In the genomic region with DNA sequence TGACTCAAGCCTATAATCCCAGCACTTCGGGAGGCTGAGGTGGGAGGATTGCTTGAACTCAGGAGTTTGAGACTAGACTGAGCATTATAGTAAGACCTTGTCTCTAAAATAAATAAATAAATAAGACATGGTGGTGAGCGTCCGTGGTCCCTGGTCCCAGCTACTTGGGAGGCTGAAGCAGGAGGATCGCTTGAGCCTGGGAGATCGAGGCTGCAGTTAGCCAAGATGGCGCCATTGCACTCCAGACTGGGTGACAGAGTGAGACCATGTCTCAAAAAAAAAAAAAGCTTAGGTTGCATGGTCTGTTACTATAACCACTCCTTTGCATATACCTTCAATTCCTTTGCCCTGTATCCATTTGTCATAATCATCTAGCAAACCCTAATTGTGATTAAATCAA, we compare ENCODE assay signal across 22 cellular contexts. TPM values are rescaled to one million over a fixed set of nuclear protein-coding genes. Genes with fewer than 3 reads are reported as not detected.
DNase-seq lines count a peak whose midpoint lies in the region; ATAC-seq, FAIRE-seq and TF ChIP-seq lines count a peak whose summit lies in the region.
"Had no signal": no experiment of that assay in that cellular context is flagged by ENCODE, and none has a peak within 500 bp of the region (broad histone marks: within the 10 kb centered on the region; RNA-seq: fewer than 3 reads in every experiment).

No MANE protein-coding gene starts in this region.

- H3K4me1 ChIP-seq in HepG2 (ENCODE audit: insufficient read depth, low read length) (peaks cover 23% of the 10 kb centered on the region), right lobe of liver (peaks cover 0 to 15% (median 6%) of the 10 kb centered on the region in 4 donors), GM12878 (ENCODE audit: control insufficient read depth, insufficient read depth, low read length) (peaks cover 3% of the 10 kb centered on the region; the same call in 1 of the 2 replicates), kidney (ENCODE audit: control insufficient read depth in 1 of 2, insufficient read depth in 1 of 2, low read depth in 1 of 2, low read length in 2 of 2) (peaks cover 0 to 3% of the 10 kb centered on the region in 2 donors)

- H3K27ac Mint-ChIP-seq in activated CD4-positive, alpha-beta T cell treated with anti-CD3 and anti-CD28 coated beads, Interleukin-2, amount 10 ng/mL, durations not matched to agents 24 days and 14 days, result peak overlapping the region; percentile 1
- no peak overlapping the region for H3K27ac Mint-ChIP-seq in neural crest cell (ENCODE audit: unreplicated experiment)
- no peak overlapping the region for H3K27ac Mint-ChIP-seq in nephron progenitor cell

- H3K9me3 ChIP-seq in HepG2 (ENCODE audit: low read length), result no peaks in the 10 kb centered on the region
- H3K9me3 ChIP-seq in right lobe of liver, result no peaks in the 10 kb centered on the region
- no peaks in the 10 kb centered on the region for H3K9me3 ChIP-seq in GM12878 (replicated peaks; ENCODE audit: control insufficient read depth, insufficient read depth, low read length)
- no peaks in the 10 kb centered on the region for H3K9me3 ChIP-seq in kidney (ENCODE audit: control insufficient read depth in 1 of 2, low read length in 2 of 2)

- TF ChIP-seq CTCF in HepG2 (CRISPR knock-in tag; IDR thresholded peaks at IDR 0.05) (no peak), right lobe of liver (IDR thresholded peaks at IDR 0.05) (no peak), GM12878 (IDR thresholded peaks at IDR 0.05 in 2 of 3, conservative IDR thresholded peaks at IDR 0.05 in 1 of 3; ENCODE audit: control insufficient read depth in 2 of 3, extremely low read depth in 1 of 3, insufficient read depth in 1 of 3, low read depth in 3 of 3, low read length in 3 of 3) (no peak), neural crest cell (conservative IDR thresholded peaks at IDR 0.05) (no peak), kidney (IDR thresholded peaks at IDR 0.05; ENCODE audit: borderline replicate concordance, extremely low read depth, insufficient read depth) (no peak), nephron progenitor cell (IDR thresholded peaks at IDR 0.05) (no peak)

- H2AFZ ChIP-seq in HepG2 (ENCODE audit: low read length) (no peak overlapping the region), GM12878 (ENCODE audit: control insufficient read depth, low read depth, low read length) (no peak overlapping the region)

- no peak for DNase-seq in activated CD4-positive, alpha-beta T cell treated with anti-CD3 and anti-CD28 coated beads, Interleukin-2, amount 10 ng/mL, durations not matched to agents 24 days and 14 days
- DNase-seq in activated CD4-positive, alpha-beta T cell treated with anti-CD3 and anti-CD28 coated beads, Interleukin-2, amount 50 U/mL, for 48 hours, result no peak
- DNase-seq in HepG2 (ENCODE audit: low spot score) (no peak), right lobe of liver (no peak), GM12878 (ENCODE audit: low read depth, low spot score) (no peak), neural crest cell (ENCODE audit: low read depth, low spot score) (no peak), kidney (no peak), nephron progenitor cell (no peak)
- DNase-seq: AML-193, C1 segment of cervical spinal cord, DMS79, H7, Karpas-422, NCI-H1694, NCI-H2081, NCI-H2171, NCI-H345, NCI-H524, NCI-H82 had no signal

- peaks cover 31% of the 10 kb centered on the region for H3K4me1 Mint-ChIP-seq in activated CD4-positive, alpha-beta T cell treated with anti-CD3 and anti-CD28 coated beads, Interleukin-2, amount 10 ng/mL, durations not matched to agents 24 days and 14 days
- peaks cover 14% of the 10 kb centered on the region for H3K4me1 Mint-ChIP-seq in neural crest cell
- H3K4me1 Mint-ChIP-seq in nephron progenitor cell, result peaks cover 17% of the 10 kb centered on the region

- H4K20me1 ChIP-seq in HepG2 (ENCODE audit: insufficient read depth, low read length), result no peaks in the 10 kb centered on the region
- H4K20me1 ChIP-seq in GM12878 (ENCODE audit: control insufficient read depth, insufficient read depth), result no peaks in the 10 kb centered on the region

- H3K4me2 ChIP-seq in HepG2 (ENCODE audit: low read depth, low read length) (no peak overlapping the region), GM12878 (ENCODE audit: control insufficient read depth, insufficient read depth) (no peak overlapping the region)

- CTCF ChIA-PET in HepG2 (lab: Yijun Ruan, JAX; ENCODE audit: low intra/inter-chr PET ratio, low total read pairs), result no interaction called here
- CTCF ChIA-PET in GM12878 (lab: Yijun Ruan, JAX), result interaction anchor here (0.6 to 5.7 kb wide), 3 partner anchors 9 to 654 kb away, joined by 3 to 31 read pairs (median 4); no protein-coding TSS in a partner anchor

- TF ChIP-seq POLR2A in HepG2 (IDR thresholded peaks at IDR 0.05; ENCODE audit: insufficient read depth in 1 of 2, low read depth in 2 of 2, low read length in 2 of 2) (no peak), right lobe of liver (IDR thresholded peaks at IDR 0.05) (no peak), GM12878 (IDR thresholded peaks at IDR 0.05; ENCODE audit: low read depth, low read length) (no peak)

- H3K4me3 ChIP-seq in HepG2 (replicated peaks in 1 of 3; ENCODE audit: insufficient read depth in 1 of 3, low read depth in 2 of 3, low read length in 3 of 3), result no peak overlapping the region
- H3K4me3 ChIP-seq in right lobe of liver, result no peak overlapping the region
- H3K4me3 ChIP-seq in GM12878, result no peak overlapping the region
- H3K4me3 ChIP-seq in kidney (ENCODE audit: low read length in 2 of 2), result no peak overlapping the region

- SMC1A ChIA-PET in GM12878 (lab: Charles Lee; ENCODE audit: uncharacterized antibody, unreplicated experiment), result interaction anchor here (1.0 to 1.1 kb wide), 2 partner anchors 16 to 88 kb away, joined by 3 read pairs; no protein-coding TSS in a partner anchor

- whole genome bisulfite sequencing in HepG2 (ENCODE audit: low lambda C conversion rate), result 95% methylated on average over 6 of the region's 6 CpGs
- WGBS in right lobe of liver (ENCODE audit: insufficient coverage, low coverage, low lambda C conversion rate, missing lambda C conversion rate), result 100% methylated on average over 3 of the region's 6 CpGs
- 98% methylated on average over 6 of the region's 6 CpGs for WGBS in GM12878 (ENCODE audit: insufficient coverage, insufficient replicate concordance, low lambda C conversion rate, missing lambda C conversion rate)

- intact Hi-C loops in activated CD4-positive, alpha-beta T cell treated with anti-CD3 and anti-CD28 coated beads, Interleukin-2, amount 10 ng/mL, durations not matched to agents 24 days and 14 days (cut with micrococcal nuclease), result no loop called here
- intact Hi-C loops in HepG2 (cut with micrococcal nuclease; ENCODE audit: unreplicated experiment) (no loop called here), right lobe of liver (cut with DNase I) (no loop called here), GM12878 (cut with micrococcal nuclease; ENCODE audit: unreplicated experiment) (no loop called here), kidney (cut with DNase I) (no loop called here)

- H3K27me3 ChIP-seq in HepG2 (ENCODE audit: control insufficient read depth in 1 of 2, insufficient read depth in 2 of 2, low read length in 2 of 2), result no peaks in the 10 kb centered on the region
- no peaks in the 10 kb centered on the region for H3K27me3 ChIP-seq in right lobe of liver
- H3K27me3 ChIP-seq in GM12878 (replicated peaks in 1 of 2; ENCODE audit: control insufficient read depth in 2 of 2, insufficient read depth in 2 of 2, low read length in 1 of 2), result no peaks in the 10 kb centered on the region

- H3K27ac ChIP-seq in HepG2 (ENCODE audit: extremely low read length, insufficient read depth, low read length) (no peak overlapping the region), right lobe of liver (no peak overlapping the region), GM12878 (ENCODE audit: control insufficient read depth, insufficient read depth) (no peak overlapping the region), kidney (ENCODE audit: low read depth in 2 of 2, low read length in 2 of 2) (no peak overlapping the region)

- in situ Hi-C loops in HepG2 (cut with HindIII; ENCODE audit: extremely low pct_ligation_motif_present, low pct_unique_long_range_greater_than_20kb), result loop anchor here (25.0 kb wide), 1 partner anchor 420 kb away; no protein-coding TSS in a partner anchor
- in situ Hi-C loops in GM12878 (cut with MboI), result loop anchor here (25.0 kb wide), 1 partner anchor 570 kb away; no protein-coding TSS in a partner anchor

- RAD21 ChIA-PET in GM12878 (lab: Charles Lee; ENCODE audit: unreplicated experiment), result no interaction called here

- H3K79me2 ChIP-seq in HepG2 (ENCODE audit: insufficient read depth, low read length) (peaks cover 25% of the 10 kb centered on the region), GM12878 (ENCODE audit: control insufficient read depth, insufficient read depth, low read length) (peaks cover 18% of the 10 kb centered on the region)

- FAIRE-seq in HepG2 (lab: Jason Lieb, UNC) (no peak), GM12878 (lab: Jason Lieb, UNC) (no peak), kidney (lab: Jason Lieb, UNC) (no peak)
- FAIRE-seq: GM12891 had no signal

- H3K27me3 Mint-ChIP-seq in activated CD4-positive, alpha-beta T cell treated with anti-CD3 and anti-CD28 coated beads, Interleukin-2, amount 10 ng/mL, durations not matched to agents 24 days and 14 days, result no peaks in the 10 kb centered on the region
- H3K27me3 Mint-ChIP-seq in neural crest cell (ENCODE audit: low read depth) (no peaks in the 10 kb centered on the region), nephron progenitor cell (ENCODE audit: low read depth, poor library complexity) (no peaks in the 10 kb centered on the region)
- H3K27me3 Mint-ChIP-seq: IgD-negative memory B cell had no signal

- no peaks in the 10 kb centered on the region for H3K9me3 Mint-ChIP-seq in activated CD4-positive, alpha-beta T cell treated with anti-CD3 and anti-CD28 coated beads, Interleukin-2, amount 10 ng/mL, durations not matched to agents 24 days and 14 days
- H3K9me3 Mint-ChIP-seq in neural crest cell (no peaks in the 10 kb centered on the region), nephron progenitor cell (no peaks in the 10 kb centered on the region)

- TF ChIP-seq RAD21 in HepG2 (CRISPR knock-in tag; IDR thresholded peaks at IDR 0.05), result no peak
- no peak for TF ChIP-seq RAD21 in GM12878 (IDR thresholded peaks at IDR 0.05; ENCODE audit: insufficient read depth, low read depth, low read length)

- no peak overlapping the region for H3K4me3 Mint-ChIP-seq in activated CD4-positive, alpha-beta T cell treated with anti-CD3 and anti-CD28 coated beads, Interleukin-2, amount 10 ng/mL, durations not matched to agents 24 days and 14 days
- peak overlapping the region; percentile 25 for H3K4me3 Mint-ChIP-seq in neural crest cell
- no peak overlapping the region for H3K4me3 Mint-ChIP-seq in nephron progenitor cell

- H3K9ac ChIP-seq in HepG2 (ENCODE audit: insufficient read depth, low read depth, low read length) (no peak overlapping the region), GM12878 (ENCODE audit: control insufficient read depth, insufficient read depth, low read length) (no peak overlapping the region), kidney (ENCODE audit: low read length in 2 of 2) (no peak overlapping the region)

- BruUV-seq in HepG2 (replicated peaks; lab: Mats Ljungman, UMichigan), result no TSS peak
- BruUV-seq in GM12878 (replicated peaks; lab: Mats Ljungman, UMichigan), result no TSS peak

- ATAC-seq in HepG2 (no peak), right lobe of liver (no peak), GM12878 (no peak)
- ATAC-seq: Panc1 had no signal

- POLR2A ChIA-PET in HepG2 (lab: Yijun Ruan, JAX), result no interaction called here
- POLR2A ChIA-PET in GM12878 (lab: Charles Lee), result interaction anchor here (0.6 to 1.2 kb wide), 2 partner anchors 87 to 366 kb away, joined by 3 to 4 read pairs; no protein-coding TSS in a partner anchor

- TF ChIP-seq EP300 in HepG2 (IDR thresholded peaks at IDR 0.05; ENCODE audit: low read depth in 2 of 2, low read length in 2 of 2) (no peak), HepG2 (CRISPR knock-in tag; IDR thresholded peaks at IDR 0.05; ENCODE audit: borderline replicate concordance) (no peak), GM12878 (IDR thresholded peaks at IDR 0.05; ENCODE audit: borderline replicate concordance in 1 of 2, control insufficient read depth in 1 of 2, low read depth in 2 of 2, low read length in 2 of 2) (no peak)

- H3K36me3 Mint-ChIP-seq in activated CD4-positive, alpha-beta T cell treated with anti-CD3 and anti-CD28 coated beads, Interleukin-2, amount 10 ng/mL, durations not matched to agents 24 days and 14 days (ENCODE audit: low read depth), result peaks cover 46% of the 10 kb centered on the region
- H3K36me3 Mint-ChIP-seq in neural crest cell (ENCODE audit: low read depth), result peaks cover 16% of the 10 kb centered on the region
- H3K36me3 Mint-ChIP-seq in nephron progenitor cell (ENCODE audit: low read depth), result peaks cover 58% of the 10 kb centered on the region

- H3K36me3 ChIP-seq in HepG2 (replicated peaks in 1 of 2; ENCODE audit: control insufficient read depth in 1 of 2, insufficient read depth in 2 of 2, low read length in 2 of 2) (peaks cover 4 to 16% of the 10 kb centered on the region in 2 experiments; a peak in 3 of 5 replicates), right lobe of liver (peaks cover 0 to 8% (median 1%) of the 10 kb centered on the region in 4 donors), GM12878 (ENCODE audit: control insufficient read depth in 2 of 2, insufficient read depth in 2 of 2, low read length in 1 of 2) (no peaks in the 10 kb centered on the region), kidney (ENCODE audit: control insufficient read depth in 1 of 2, insufficient read depth in 2 of 2, low read length in 2 of 2) (no peaks in the 10 kb centered on the region)

RNA-seq across cellular contexts. Expression of gene CYP20A1, which starts 3.7 kb away (rescaled TPM):
- 21.6 and 23.2 TPM in 2 replicates for total RNA-seq in activated CD4-positive, alpha-beta T cell treated with anti-CD3 and anti-CD28 coated beads, Interleukin-2, amount 10 ng/mL, durations not matched to agents 24 days and 14 days
- 32.8 and 35.3 TPM in 2 replicates for total RNA-seq in HepG2 (2016; rRNA removed; fragmentation: Illumina TruSeq; extraction: Trizol)
- 12.6 and 13.4 TPM in 2 replicates for total RNA-seq in HepG2 (2016; cell fraction: cytosol; rRNA removed; fragmentation: Illumina TruSeq; extraction: Trizol; ENCODE audit: low read depth)
- 28.8 and 36.5 TPM in 2 replicates for total RNA-seq in HepG2 (2016; cell fraction: insoluble cytoplasmic fraction; rRNA removed; fragmentation: Illumina TruSeq; extraction: Trizol)
- total RNA-seq in HepG2 (2016; cell fraction: membrane; rRNA removed; fragmentation: Illumina TruSeq; extraction: Trizol), result 19.8 and 22.5 TPM in 2 replicates
- 28.0 and 28.3 TPM in 2 replicates for total RNA-seq in HepG2 (2016; cell fraction: nucleus; rRNA removed; fragmentation: Illumina TruSeq; extraction: Trizol)
- 7.6 and 9.6 TPM in 2 replicates for polyA plus RNA-seq in HepG2 (2011; rRNA removed)
- 6.6 and 9.6 TPM in 2 replicates for polyA plus RNA-seq in HepG2 (2011; cell fraction: cytosol; rRNA removed)
- polyA plus RNA-seq in HepG2 (2011; cell fraction: nucleus; rRNA removed), result 3.7 and 4.4 TPM in 2 replicates
- 9.4 and 11.9 TPM in 2 replicates for polyA plus RNA-seq in HepG2 (2012)
- 11.9 and 13.6 TPM in 2 replicates for polyA plus RNA-seq in HepG2 (2016; cell fraction: cytosol; fragmentation: Illumina TruSeq; extraction: Trizol; ENCODE audit: low read depth)
- 17.9 and 18.6 TPM in 2 replicates for polyA plus RNA-seq in HepG2 (2016; cell fraction: insoluble cytoplasmic fraction; fragmentation: Illumina TruSeq; extraction: Trizol; ENCODE audit: low read depth)
- polyA plus RNA-seq in HepG2 (2016; cell fraction: membrane; fragmentation: Illumina TruSeq; extraction: Trizol; ENCODE audit: low read depth), result 14.9 and 16.7 TPM in 2 replicates
- polyA plus RNA-seq in HepG2 (2016; cell fraction: nucleus; fragmentation: Illumina TruSeq; extraction: Trizol; ENCODE audit: insufficient read depth, low read depth), result 20.4 and 20.5 TPM in 2 replicates
- 4.8 and 6.6 TPM in 2 replicates for polyA minus RNA-seq in HepG2 (2011; rRNA and poly(A)+ RNA removed; ENCODE audit: low replicate concordance)
- polyA minus RNA-seq in HepG2 (2011; cell fraction: cytosol; rRNA and poly(A)+ RNA removed), result 15.3 and 18.0 TPM in 2 replicates
- 20.6 TPM in 2 replicates for polyA minus RNA-seq in HepG2 (2011; cell fraction: nucleus; rRNA and poly(A)+ RNA removed)
- 10 to 100 TPM; 13.1 to 20.8 (median 16.4) TPM for total RNA-seq in right lobe of liver
- 20.7 and 23.0 TPM in 2 replicates for total RNA-seq in GM12878 (2013; cell fraction: nucleolus; rRNA removed)
- total RNA-seq in GM12878 (2014; rRNA removed), result 12.8 and 13.8 TPM in 2 replicates
- 13.0 TPM in 2 replicates for total RNA-seq in GM12878 (2014; rRNA removed; fragmentation: Illumina TruSeq; extraction: Trizol)
- 10.2 and 11.4 TPM in 2 replicates for total RNA-seq in GM12878 (2021)
- 3.5 TPM for polyA plus RNA-seq in GM12878 (2011; ENCODE audit: low read depth)
- 8.4 and 12.2 TPM in 2 replicates for polyA plus RNA-seq in GM12878 (2011; rRNA removed)
- 5.8 and 6.3 TPM in 2 replicates for polyA plus RNA-seq in GM12878 (2011; cell fraction: cytosol; rRNA removed)
- polyA plus RNA-seq in GM12878 (2011; cell fraction: nucleus; rRNA removed), result 4.4 and 6.3 TPM in 2 replicates
- 4.8 TPM in 2 replicates for polyA plus RNA-seq in GM12878 (2012)
- polyA plus RNA-seq in GM12878 (2014; fragmentation: Illumina TruSeq; extraction: Trizol), result 7.8 and 8.5 TPM in 2 replicates
- 10 to 100 TPM; 15.1 to 19.1 TPM for polyA plus RNA-seq in GM12878 (2014; fragmentation: Nextera tagmentation; extraction: Ambion mirVana)
- polyA plus RNA-seq in GM12878 (2014; rRNA removed), result 7.5 and 8.3 TPM in 2 replicates
- 10 to 100 TPM; 18.9 to 19.0 TPM for polyA plus RNA-seq in GM12878 (2016; fragmentation: Nextera tagmentation; extraction: Ambion mirVana)
- 12.7 and 14.8 TPM in 2 replicates for polyA minus RNA-seq in GM12878 (2011; rRNA and poly(A)+ RNA removed)
- polyA minus RNA-seq in GM12878 (2011; cell fraction: cytosol; rRNA and poly(A)+ RNA removed), result 5.4 and 7.4 TPM in 2 replicates
- 4.6 and 8.0 TPM in 2 replicates for polyA minus RNA-seq in GM12878 (2011; cell fraction: nucleus; rRNA and poly(A)+ RNA removed)
- 21.5 and 22.1 TPM in 2 replicates for total RNA-seq in neural crest cell
- total RNA-seq in kidney, result 41.2 TPM
- polyA plus RNA-seq in kidney (ENCODE audit: insufficient read depth, low read depth, low replicate concordance), result 11.6 TPM
